4 cellular contexts compared by ENCODE assay signal in the genomic region with DNA sequence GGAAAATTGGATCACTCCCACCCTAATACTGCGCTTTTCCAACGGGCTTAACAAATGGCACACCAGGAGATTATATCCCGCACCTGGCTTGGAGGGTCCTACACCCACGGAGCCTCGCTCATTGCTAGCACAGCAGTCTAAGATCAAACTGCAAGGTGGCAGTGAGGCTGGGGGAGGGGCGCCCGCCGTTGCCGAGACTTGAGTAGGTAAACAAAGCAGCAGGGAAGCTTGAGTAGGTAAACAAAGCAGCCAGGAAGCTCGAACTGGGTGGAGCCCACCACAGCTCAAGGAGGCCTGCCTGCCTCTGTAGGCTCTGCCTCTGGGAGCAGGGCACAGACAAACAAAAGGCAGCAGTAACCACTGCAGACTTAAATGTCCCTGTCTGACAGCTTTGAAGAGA. TPM values are rescaled to one million over a fixed set of nuclear protein-coding genes. Genes with fewer than 3 reads are reported as not detected.
"Had no signal": no experiment of that assay in that cellular context is flagged by ENCODE, and none has a peak within 500 bp of the region (broad histone marks: within the 10 kb centered on the region; RNA-seq: fewer than 3 reads in every experiment).

No MANE protein-coding gene starts in this region.

RNA-seq across cellular contexts. Expression of a gene that starts 59.8 kb away (rescaled TPM):
- total RNA-seq: OCI-LY7; RPMI7951; SK-MEL-5; T-helper 1 cell treated with Interleukin-12 subunit alpha and Interleukin-12 subunit beta and Interleukin-4 antibody, amounts not matched to agents 30 ng/mL and 1 ng/mL, for 36 hours had no signal
